Comparison of ENCODE assay signal across 23 cellular contexts in genomic region chr2:171042253-171042969, GRCh38.
DNase-seq lines count a peak whose midpoint lies in the region; ATAC-seq and TF ChIP-seq lines count a peak whose summit lies in the region.
"Had no signal": no experiment of that assay in that cellular context is flagged by ENCODE, and none has a peak within 500 bp of the region (broad histone marks: within the 10 kb centered on the region; RNA-seq: fewer than 3 reads in every experiment).

No MANE protein-coding gene starts in this region.

- no peak overlapping the region for H3K9ac ChIP-seq in OCI-LY3 (ENCODE audit: low read length)
- H3K9ac ChIP-seq in mesenchymal stem cell (ENCODE audit: low read length) = no peak overlapping the region

- H3K79me2 ChIP-seq in OCI-LY3 (ENCODE audit: low read length) = no peaks in the 10 kb centered on the region

- H3K27me3 Mint-ChIP-seq in activated CD4-positive, alpha-beta T cell treated with anti-CD3 and anti-CD28 coated beads for 36 hours = no peaks in the 10 kb centered on the region
- H3K27me3 Mint-ChIP-seq in activated naive CD8-positive, alpha-beta T cell treated with anti-CD3 and anti-CD28 coated beads for 36 hours = no peaks in the 10 kb centered on the region
- H3K27me3 Mint-ChIP-seq in natural killer cell (ENCODE audit: low read depth in 2 of 2) = no peaks in the 10 kb centered on the region

- H3K4ac ChIP-seq in mesenchymal stem cell (ENCODE audit: low read depth in 1 of 2, low read length in 2 of 2) = no peak overlapping the region

- H3K4me1 ChIP-seq in OCI-LY3 (ENCODE audit: low read length) (peaks cover 6% of the 10 kb centered on the region), mesenchymal stem cell (ENCODE audit: control insufficient read depth, insufficient read depth, low read depth, low read length) (no peaks in the 10 kb centered on the region)
- H3K4me1 ChIP-seq: esophagus muscularis mucosa, prostate gland had no signal

- peaks cover 60% of the 10 kb centered on the region for H3K36me3 Mint-ChIP-seq in activated CD4-positive, alpha-beta T cell treated with anti-CD3 and anti-CD28 coated beads for 36 hours (ENCODE audit: low read depth)
- peaks cover 59% of the 10 kb centered on the region for H3K36me3 Mint-ChIP-seq in activated naive CD8-positive, alpha-beta T cell treated with anti-CD3 and anti-CD28 coated beads for 36 hours
- peaks cover 42% of the 10 kb centered on the region for H3K36me3 Mint-ChIP-seq in natural killer cell

- H3K79me1 ChIP-seq in mesenchymal stem cell (replicated peaks; ENCODE audit: low read length, poor library complexity, severe bottlenecking) = peaks cover 9% of the 10 kb centered on the region

- no peak overlapping the region for H3K14ac ChIP-seq in mesenchymal stem cell (ENCODE audit: low read length in 2 of 2)

- H2AFZ ChIP-seq in OCI-LY3 (ENCODE audit: low read depth, low read length) = no peak overlapping the region
- no peak overlapping the region for H2AFZ ChIP-seq in mesenchymal stem cell (ENCODE audit: low read depth, low read length)

- no peak overlapping the region for H3K18ac ChIP-seq in mesenchymal stem cell (ENCODE audit: low read depth in 1 of 2, low read length in 2 of 2)

- H4K91ac ChIP-seq in mesenchymal stem cell (ENCODE audit: low read length) = no peak overlapping the region

- no peak overlapping the region for H3K4me3 Mint-ChIP-seq in activated CD4-positive, alpha-beta T cell treated with anti-CD3 and anti-CD28 coated beads for 36 hours
- no peak overlapping the region for H3K4me3 Mint-ChIP-seq in activated naive CD8-positive, alpha-beta T cell treated with anti-CD3 and anti-CD28 coated beads for 36 hours
- no peak overlapping the region for H3K4me3 Mint-ChIP-seq in natural killer cell
- H3K4me3 Mint-ChIP-seq: H9, nephron had no signal

- peak overlapping the region; percentile 87 for H3K27ac Mint-ChIP-seq in activated CD4-positive, alpha-beta T cell treated with anti-CD3 and anti-CD28 coated beads for 36 hours
- H3K27ac Mint-ChIP-seq in activated naive CD8-positive, alpha-beta T cell treated with anti-CD3 and anti-CD28 coated beads for 36 hours = peak overlapping the region; percentile 68
- H3K27ac Mint-ChIP-seq in natural killer cell = peak overlapping the region; percentile 38 to 58
- H3K27ac Mint-ChIP-seq: nephron had no signal

- no peak overlapping the region for H4K8ac ChIP-seq in mesenchymal stem cell (ENCODE audit: low read length)

- no peaks in the 10 kb centered on the region for H3K9me3 ChIP-seq in OCI-LY3 (ENCODE audit: insufficient read depth, low read length)
- no peaks in the 10 kb centered on the region for H3K9me3 ChIP-seq in mesenchymal stem cell (ENCODE audit: control insufficient read depth, low read length)
- H3K9me3 ChIP-seq: esophagus muscularis mucosa, prostate gland had no signal

- no peak overlapping the region for H3K23ac ChIP-seq in mesenchymal stem cell (ENCODE audit: low read length in 2 of 2)

- TF ChIP-seq CTCF in OCI-LY3 (IDR thresholded peaks at IDR 0.05; ENCODE audit: low read depth, low read length) (no peak), natural killer cell (IDR thresholded peaks at IDR 0.05) (no peak)

- intact Hi-C loops in activated CD4-positive, alpha-beta T cell treated with anti-CD3 and anti-CD28 coated beads for 36 hours (cut with DNase I, micrococcal nuclease) = loop anchor here in 1 of 2 experiments (5.0 kb wide), 3 partner anchors 40 to 275 kb away; no protein-coding TSS in a partner anchor
- intact Hi-C loops in natural killer cell (cut with micrococcal nuclease) = no loop called here

- H2AK5ac ChIP-seq in mesenchymal stem cell (ENCODE audit: low read length, severe bottlenecking) = no peak overlapping the region

- no peak overlapping the region for H2BK12ac ChIP-seq in mesenchymal stem cell (ENCODE audit: low read length in 2 of 2)

- H3K27ac ChIP-seq in OCI-LY3 (ENCODE audit: low read length) (0 out of 2 replicates have a peak overlapping the region, but pooled peaks have one; percentile 3), mesenchymal stem cell (ENCODE audit: low read length, poor library complexity, severe bottlenecking) (no peak overlapping the region)
- H3K27ac ChIP-seq: dorsolateral prefrontal cortex, esophagus muscularis mucosa, prostate gland had no signal

- H4K20me1 ChIP-seq in OCI-LY3 (ENCODE audit: insufficient read depth, low read length) = peaks cover 4% of the 10 kb centered on the region; the same call in 1 of the 2 replicates

- H2BK15ac ChIP-seq in mesenchymal stem cell (ENCODE audit: low read depth, poor library complexity, severe bottlenecking) = no peak overlapping the region

- peaks cover 51% of the 10 kb centered on the region for H3K36me3 ChIP-seq in OCI-LY3 (replicated peaks; ENCODE audit: low read depth, low read length)
- H3K36me3 ChIP-seq in mesenchymal stem cell (ENCODE audit: control insufficient read depth in 1 of 2, insufficient read depth in 2 of 2, low read depth in 1 of 2, low read length in 2 of 2) = peaks cover 7 to 82% of the 10 kb centered on the region in 2 experiments
- H3K36me3 ChIP-seq: prostate gland had no signal

- no peak overlapping the region for H3K4me2 ChIP-seq in OCI-LY3 (ENCODE audit: low read length)
- no peak overlapping the region for H3K4me2 ChIP-seq in mesenchymal stem cell (ENCODE audit: low read length, poor library complexity, severe bottlenecking)

- ATAC-seq in activated CD4-positive, alpha-beta T cell treated with anti-CD3 and anti-CD28 coated beads for 36 hours = no peak
- ATAC-seq in natural killer cell = no peak
- ATAC-seq: Panc1, SK-N-SH treated with all-trans-retinoic acid at 6 μM for 48 hours had no signal

- H3K4me3 ChIP-seq in OCI-LY3 (ENCODE audit: low read length) (no peak overlapping the region), mesenchymal stem cell (ENCODE audit: insufficient read depth in 1 of 2, low read depth in 1 of 2, low read length in 2 of 2) (no peak overlapping the region)
- H3K4me3 ChIP-seq: dorsolateral prefrontal cortex, esophagus muscularis mucosa, prostate gland had no signal

- 92% methylated on average over 1 of the region's 1 CpG for WGBS in mesenchymal stem cell

- DNase-seq in activated CD4-positive, alpha-beta T cell treated with anti-CD3 and anti-CD28 coated beads for 36 hours = no peak
- no peak for DNase-seq in activated CD4-positive, alpha-beta T cell treated with anti-CD3 and anti-CD28 coated beads for 4 hours
- DNase-seq in activated naive CD8-positive, alpha-beta T cell treated with anti-CD3 and anti-CD28 coated beads for 36 hours = no peak
- DNase-seq in natural killer cell = no peak
- DNase-seq in NAMALWA (ENCODE audit: low spot score) = no peak
- DNase-seq in HPDE6-E6E7 (ENCODE audit: extremely low spot score) = no peak
- no peak for DNase-seq in mesenchymal stem cell
- DNase-seq: 8988T; DMS153; dorsolateral prefrontal cortex; glutamatergic neuron; H9; Kasumi-1; NCI-H1105 treated with DMSO at 0.1 percent for 48 hours; small intestine; stimulated activated CD4-positive, alpha-beta T cell treated with anti-CD3 and anti-CD28 coated beads, Interleukin-4, amount 100 ng/mL, for 4 hours; trophoblast cell had no signal

- POLR2A ChIA-PET in activated CD4-positive, alpha-beta T cell treated with anti-CD3 and anti-CD28 coated beads for 36 hours (lab: Charles Lee) = no interaction called here

- no peaks in the 10 kb centered on the region for H3K27me3 ChIP-seq in OCI-LY3 (ENCODE audit: low read depth, low read length)
- no peaks in the 10 kb centered on the region for H3K27me3 ChIP-seq in mesenchymal stem cell (ENCODE audit: control insufficient read depth in 1 of 2, insufficient read depth in 1 of 2, low read length in 2 of 2)
- H3K27me3 ChIP-seq: dorsolateral prefrontal cortex, esophagus muscularis mucosa had no signal

- no peaks in the 10 kb centered on the region for H3K9me3 Mint-ChIP-seq in activated CD4-positive, alpha-beta T cell treated with anti-CD3 and anti-CD28 coated beads for 36 hours (ENCODE audit: low read depth)
- H3K9me3 Mint-ChIP-seq in activated naive CD8-positive, alpha-beta T cell treated with anti-CD3 and anti-CD28 coated beads for 36 hours = no peaks in the 10 kb centered on the region
- no peaks in the 10 kb centered on the region for H3K9me3 Mint-ChIP-seq in natural killer cell
- H3K9me3 Mint-ChIP-seq: H9, nephron had no signal

- H2BK120ac ChIP-seq in mesenchymal stem cell (ENCODE audit: low read depth, low read length) = no peak overlapping the region

- CTCF ChIA-PET in activated CD4-positive, alpha-beta T cell treated with anti-CD3 and anti-CD28 coated beads for 36 hours (lab: Charles Lee) = interaction anchor here (0.6 to 0.7 kb wide), 4 partner anchors 19 to 119 kb away, joined by 3 to 6 read pairs (median 4); no protein-coding TSS in a partner anchor

- H2BK5ac ChIP-seq in mesenchymal stem cell (ENCODE audit: low read depth, low read length, poor library complexity, severe bottlenecking) = no peak overlapping the region

- peaks cover 35% of the 10 kb centered on the region for H3K4me1 Mint-ChIP-seq in activated CD4-positive, alpha-beta T cell treated with anti-CD3 and anti-CD28 coated beads for 36 hours
- H3K4me1 Mint-ChIP-seq in activated naive CD8-positive, alpha-beta T cell treated with anti-CD3 and anti-CD28 coated beads for 36 hours = peaks cover 21% of the 10 kb centered on the region
- peaks cover 11 to 12% of the 10 kb centered on the region in 2 donors for H3K4me1 Mint-ChIP-seq in natural killer cell
- H3K4me1 Mint-ChIP-seq: nephron had no signal
